Comparison of ENCODE assay signal across 12 cellular contexts in genomic region chr5:78905084-78905938, GRCh38.
DNase-seq lines count a peak whose midpoint lies in the region; ATAC-seq and TF ChIP-seq lines count a peak whose summit lies in the region.
"Had no signal": no experiment of that assay in that cellular context is flagged by ENCODE, and none has a peak within 500 bp of the region (broad histone marks: within the 10 kb centered on the region; RNA-seq: fewer than 3 reads in every experiment).

No MANE protein-coding gene starts in this region.

- no peaks in the 10 kb centered on the region for H3K9me3 ChIP-seq in OCI-LY1 (ENCODE audit: low read length)
- H3K9me3 ChIP-seq in Caco-2 = no peaks in the 10 kb centered on the region
- H3K9me3 ChIP-seq: SJSA1 had no signal

- H3K4me3 Mint-ChIP-seq in immature natural killer cell (no peak overlapping the region), Caco-2 (ENCODE audit: unreplicated experiment) (no peak overlapping the region)

- H3K36me3 Mint-ChIP-seq in immature natural killer cell = peaks cover 5 to 16% (median 9%) of the 10 kb centered on the region in 3 donors
- H3K36me3 Mint-ChIP-seq in Caco-2 (ENCODE audit: insufficient read depth, unreplicated experiment) = no peaks in the 10 kb centered on the region

- no TSS peak for BruUV-seq in Caco-2 (replicated peaks; lab: Mats Ljungman, UMichigan)

- peak overlapping the region; percentile 27; the same call in 1 of the 2 replicates for H3K4me2 ChIP-seq in OCI-LY1 (ENCODE audit: low read length)

- no peak for TF ChIP-seq CTCF in OCI-LY1 (IDR thresholded peaks at IDR 0.05; ENCODE audit: low read length)
- no peak for TF ChIP-seq CTCF in Caco-2 (IDR thresholded peaks at IDR 0.05; ENCODE audit: insufficient read depth in 1 of 2, low read depth in 1 of 2, low read length in 1 of 2, severe bottlenecking in 1 of 2, unreplicated experiment in 1 of 2)

- POLR2A ChIA-PET in Caco-2 (lab: Charles Lee) = no interaction called here

- no peak for DNase-seq in stimulated activated CD4-positive, alpha-beta T cell treated with anti-CD3 and anti-CD28 coated beads, Interleukin-15, amount 100 ng/mL, for 24 hours
- DNase-seq in immature natural killer cell (no peak), AG20443 (ENCODE audit: low spot score) (no peak), Caco-2 (no peak)
- DNase-seq: central memory CD4-positive, alpha-beta T cell; GF-D8; NCI-H1092; substantia nigra had no signal

- no peak overlapping the region for H3K4me3 ChIP-seq in OCI-LY1 (ENCODE audit: low read depth, low read length, poor library complexity, severe bottlenecking)
- no peak overlapping the region for H3K4me3 ChIP-seq in Caco-2 (ENCODE audit: low read depth, low read length)
- H3K4me3 ChIP-seq: SJSA1 had no signal

- no peaks in the 10 kb centered on the region for H3K79me2 ChIP-seq in OCI-LY1 (ENCODE audit: insufficient read depth, low read length)

- no peaks in the 10 kb centered on the region for H3K4me1 Mint-ChIP-seq in immature natural killer cell
- peaks cover 11% of the 10 kb centered on the region for H3K4me1 Mint-ChIP-seq in Caco-2 (ENCODE audit: low read depth, unreplicated experiment)

- H4K20me1 ChIP-seq in OCI-LY1 (ENCODE audit: insufficient read depth, low read length) = no peaks in the 10 kb centered on the region

- intact Hi-C loops in Caco-2 (cut with micrococcal nuclease; ENCODE audit: unreplicated experiment) = loop anchor here (10.0 kb wide), 1 partner anchor 441 kb away; no protein-coding TSS in a partner anchor

- H3K27me3 Mint-ChIP-seq in immature natural killer cell (ENCODE audit: low read depth in 3 of 3) = peaks cover 0 to 1% (median 0%) of the 10 kb centered on the region in 3 donors
- no peaks in the 10 kb centered on the region for H3K27me3 Mint-ChIP-seq in Caco-2 (ENCODE audit: insufficient read depth, unreplicated experiment)

- no peaks in the 10 kb centered on the region for H3K9me2 ChIP-seq in OCI-LY1 (ENCODE audit: low read depth, low read length)

- H3K27ac ChIP-seq in OCI-LY1 (ENCODE audit: low read depth, low read length, poor library complexity, severe bottlenecking) = peak overlapping the region; percentile 91

- H3K27me3 ChIP-seq in OCI-LY1 (ENCODE audit: insufficient read depth, low read length) = no peaks in the 10 kb centered on the region
- H3K27me3 ChIP-seq in Caco-2 (replicated peaks; ENCODE audit: control insufficient read depth, insufficient read depth, low read length) = no peaks in the 10 kb centered on the region
- H3K27me3 ChIP-seq: SJSA1 had no signal

- peak; percentile 72 for ATAC-seq in GM19395 (IDR thresholded peaks at IDR 0.05; ENCODE audit: unreplicated experiment)
- peak; percentile 62 for ATAC-seq in HG02938 (IDR thresholded peaks at IDR 0.05; ENCODE audit: unreplicated experiment)

- H3K9me3 Mint-ChIP-seq in immature natural killer cell (no peaks in the 10 kb centered on the region), Caco-2 (ENCODE audit: unreplicated experiment) (no peaks in the 10 kb centered on the region)

- H3K27ac Mint-ChIP-seq in immature natural killer cell (no peak overlapping the region), Caco-2 (ENCODE audit: unreplicated experiment) (no peak overlapping the region)

- no peak overlapping the region; the same call in 1 of the 2 replicates for H2AFZ ChIP-seq in OCI-LY1 (ENCODE audit: low read length)

- CTCF ChIA-PET in Caco-2 (lab: Charles Lee) = no interaction called here

- H3F3A ChIP-seq in OCI-LY1 (ENCODE audit: insufficient read depth, low read length) = no peaks in the 10 kb centered on the region

- H3K36me3 ChIP-seq in OCI-LY1 (ENCODE audit: insufficient read depth, low read length) (no peaks in the 10 kb centered on the region), Caco-2 (ENCODE audit: control insufficient read depth, insufficient read depth, low read length) (no peaks in the 10 kb centered on the region)

- H3K4me1 ChIP-seq in OCI-LY1 (ENCODE audit: insufficient read depth, low read length, severe bottlenecking) (peaks cover 57% of the 10 kb centered on the region), Caco-2 (peaks cover 15% of the 10 kb centered on the region; the same call in 1 of the 2 replicates)

- H3K9ac ChIP-seq in OCI-LY1 (ENCODE audit: low read length) = peak overlapping the region; percentile 18; the same call in 1 of the 2 replicates
